In genomic region chr17:22217135-22217534, GRCh38 we compare ENCODE assay signal across 19 cellular contexts.
DNase-seq lines count a peak whose midpoint lies in the region; ATAC-seq and TF ChIP-seq lines count a peak whose summit lies in the region.
"Had no signal": no experiment of that assay in that cellular context is flagged by ENCODE, and none has a peak within 500 bp of the region (broad histone marks: within the 10 kb centered on the region; RNA-seq: fewer than 3 reads in every experiment).

No MANE protein-coding gene starts in this region.

- TF ChIP-seq POLR2A in thyroid gland (IDR thresholded peaks at IDR 0.05): no peak

- H3K9me3 Mint-ChIP-seq in glutamatergic neuron (ENCODE audit: unreplicated experiment): peaks cover 3% of the 10 kb centered on the region
- peaks cover 17% of the 10 kb centered on the region for H3K9me3 Mint-ChIP-seq in activated naive CD4-positive, alpha-beta T cell treated with anti-CD3 and anti-CD28 coated beads, Interleukin-2, amount 10 ng/mL, durations not matched to agents 7 days and 5 days

- CTCF ChIA-PET in activated naive CD4-positive, alpha-beta T cell treated with anti-CD3 and anti-CD28 coated beads, Interleukin-2, amount 10 ng/mL, durations not matched to agents 7 days and 5 days (lab: Charles Lee): no interaction called here

- H3K4me1 Mint-ChIP-seq in glutamatergic neuron (ENCODE audit: low read depth, unreplicated experiment): no peaks in the 10 kb centered on the region
- no peaks in the 10 kb centered on the region for H3K4me1 Mint-ChIP-seq in activated naive CD4-positive, alpha-beta T cell treated with anti-CD3 and anti-CD28 coated beads, Interleukin-2, amount 10 ng/mL, durations not matched to agents 7 days and 5 days
- H3K4me1 Mint-ChIP-seq: B cell had no signal

- no peaks in the 10 kb centered on the region for H3K36me3 ChIP-seq in thyroid gland
- H3K36me3 ChIP-seq: MG63, Peyer's patch had no signal

- no peak overlapping the region for H3K27ac Mint-ChIP-seq in glutamatergic neuron (ENCODE audit: unreplicated experiment)
- no peak overlapping the region for H3K27ac Mint-ChIP-seq in activated naive CD4-positive, alpha-beta T cell treated with anti-CD3 and anti-CD28 coated beads, Interleukin-2, amount 10 ng/mL, durations not matched to agents 7 days and 5 days
- H3K27ac Mint-ChIP-seq: B cell; CD4-positive, alpha-beta T cell had no signal

- no peaks in the 10 kb centered on the region for H3K4me1 ChIP-seq in thyroid gland
- H3K4me1 ChIP-seq: Peyer's patch had no signal

- peak overlapping the region; percentile 83 for H3K4me3 Mint-ChIP-seq in glutamatergic neuron (ENCODE audit: unreplicated experiment)
- no peak overlapping the region for H3K4me3 Mint-ChIP-seq in activated naive CD4-positive, alpha-beta T cell treated with anti-CD3 and anti-CD28 coated beads, Interleukin-2, amount 10 ng/mL, durations not matched to agents 7 days and 5 days
- H3K4me3 Mint-ChIP-seq: B cell; CD4-positive, alpha-beta T cell had no signal

- H3K27ac ChIP-seq in thyroid gland: no peak overlapping the region
- H3K27ac ChIP-seq: 22Rv1, Peyer's patch had no signal

- peak; percentile 55 for TF ChIP-seq CTCF in glutamatergic neuron (IDR thresholded peaks at IDR 0.05; ENCODE audit: partially characterized antibody, unreplicated experiment)
- no peak for TF ChIP-seq CTCF in thyroid gland (IDR thresholded peaks at IDR 0.05)

- no peak overlapping the region for H3K4me3 ChIP-seq in thyroid gland (replicated peaks in 1 of 3)
- H3K4me3 ChIP-seq: MG63, Peyer's patch had no signal

- WGBS in thyroid gland, 2 donors: 51 to 53% methylated on average over 27 of the region's 27 CpGs

- no peaks in the 10 kb centered on the region for H3K36me3 Mint-ChIP-seq in glutamatergic neuron (ENCODE audit: unreplicated experiment)
- H3K36me3 Mint-ChIP-seq in activated naive CD4-positive, alpha-beta T cell treated with anti-CD3 and anti-CD28 coated beads, Interleukin-2, amount 10 ng/mL, durations not matched to agents 7 days and 5 days: no peaks in the 10 kb centered on the region

- DNase-seq in NCI-H748 (lab: John Stamatoyannopoulos, UW; ENCODE audit: unreplicated experiment) (peak; percentile 18), NCI-H748 treated with DMSO at 0.1 percent for 48 hours (lab: John Stamatoyannopoulos, UW) (no peak), glutamatergic neuron (peak; percentile 52), mesenteric fat pad (ENCODE audit: low spot score) (peak; percentile 39), thyroid gland (no peak)
- no peak for DNase-seq in activated naive CD4-positive, alpha-beta T cell treated with anti-CD3 and anti-CD28 coated beads, Interleukin-2, amount 10 ng/mL, durations not matched to agents 7 days and 5 days
- DNase-seq: CD4-positive, alpha-beta T cell; DMS53; MG63; NCI-H1092; NCI-H146; NCI-H2081; NCI-H510A treated with DMSO at 0.1 percent for 48 hours; Peyer's patch; Right ventricle myocardium superior had no signal

- no peaks in the 10 kb centered on the region for H3K9me3 ChIP-seq in thyroid gland
- H3K9me3 ChIP-seq: MG63 had no signal

- ATAC-seq in GM21390 (IDR thresholded peaks at IDR 0.05; ENCODE audit: unreplicated experiment) (no peak), HG03196 (IDR thresholded peaks at IDR 0.05; ENCODE audit: unreplicated experiment) (no peak)

- intact Hi-C loops in thyroid gland (cut with DNase I): no loop called here

- H3K27me3 Mint-ChIP-seq in glutamatergic neuron (ENCODE audit: unreplicated experiment): no peaks in the 10 kb centered on the region
- H3K27me3 Mint-ChIP-seq in activated naive CD4-positive, alpha-beta T cell treated with anti-CD3 and anti-CD28 coated beads, Interleukin-2, amount 10 ng/mL, durations not matched to agents 7 days and 5 days: no peaks in the 10 kb centered on the region
- H3K27me3 Mint-ChIP-seq: B cell; CD4-positive, alpha-beta T cell had no signal

- H3K27me3 ChIP-seq in thyroid gland: no peaks in the 10 kb centered on the region
- H3K27me3 ChIP-seq: MG63, Peyer's patch had no signal

Comparison
In these comparisons a context has a peak if more than half of its experiments do, and no peak if none do; other contexts are left out.
1. DNase-seq: peak in NCI-H748 (single experiment), glutamatergic neuron (single experiment) and mesenteric fat pad (single experiment); none in NCI-H748 treated with DMSO at 0.1 percent for 48 hours (single experiment), thyroid gland (0 of 2) and activated naive CD4-positive, alpha-beta T cell treated with anti-CD3 and anti-CD28 coated beads, Interleukin-2, amount 10 ng/mL, durations not matched to agents 7 days and 5 days (single experiment).